ENCODE assay signal across 19 cellular contexts in genomic region chr12:31974673-31975072, GRCh38.
"Had no signal": no experiment of that assay in that cellular context is flagged by ENCODE, and none has a peak within 500 bp of the region (broad histone marks: within the 10 kb centered on the region; RNA-seq: fewer than 3 reads in every experiment).

No MANE protein-coding gene starts in this region.

- H3K27ac Mint-ChIP-seq: stimulated activated effector memory CD8-positive, alpha-beta T cell treated with anti-CD3 and anti-CD28 coated beads, Interleukin-12 subunit alpha, Interleukin-12 subunit beta, amount 100 ng/mL, for 72 hours; type B pancreatic cell had no signal

- H3K36me3 ChIP-seq: uterus had no signal

- H3K4me1 Mint-ChIP-seq: neural crest cell had no signal

- ATAC-seq: esophagus mucosa; heart left ventricle; naive thymus-derived CD4-positive, alpha-beta T cell; right cardiac atrium; stimulated activated effector memory CD8-positive, alpha-beta T cell treated with anti-CD3 and anti-CD28 coated beads, Interleukin-12 subunit alpha, Interleukin-12 subunit beta, amount 100 ng/mL, for 72 hours; stimulated activated naive CD8-positive, alpha-beta T cell treated with anti-CD3 and anti-CD28 coated beads, Interleukin-15, Interleukin-2, amounts not matched to agents 100 U/mL and 50 U/mL, for 24 hours had no signal

- H3K4me1 ChIP-seq: suprapubic skin, thyroid gland, uterus had no signal

- H3K4me3 Mint-ChIP-seq: neural crest cell; stimulated activated effector memory CD8-positive, alpha-beta T cell treated with anti-CD3 and anti-CD28 coated beads, Interleukin-12 subunit alpha, Interleukin-12 subunit beta, amount 100 ng/mL, for 72 hours; type B pancreatic cell had no signal

- DNase-seq: effector CD4-positive, alpha-beta T cell; heart left ventricle; hippocampal formation; kidney glomerular epithelial cell; naive thymus-derived CD4-positive, alpha-beta T cell; nucleus accumbens; ovary; right cardiac atrium; stimulated activated CD4-positive, alpha-beta T cell treated with anti-CD3 and anti-CD28 coated beads, Interleukin-4, amount 100 ng/mL, for 1 hour; stimulated activated CD8-positive, alpha-beta memory T cell treated with anti-CD3 and anti-CD28 coated beads, Interleukin-4, amount 100 ng/mL, for 48 hours; stimulated activated naive CD8-positive, alpha-beta T cell treated with anti-CD3 and anti-CD28 coated beads, Interleukin-15, Interleukin-2, amounts not matched to agents 100 U/mL and 50 U/mL, for 24 hours; thyroid gland; uterus had no signal

- H3K27me3 ChIP-seq: heart left ventricle, ovary, suprapubic skin, thyroid gland, uterus had no signal

- H3K9me3 ChIP-seq: thyroid gland had no signal

- H3K27ac ChIP-seq: coronary artery, heart left ventricle, ovary, suprapubic skin, thyroid gland, uterus had no signal

- H3K27me3 Mint-ChIP-seq: naive thymus-derived CD4-positive, alpha-beta T cell; type B pancreatic cell had no signal

- H3K4me3 ChIP-seq: coronary artery, heart left ventricle, ovary, suprapubic skin, thyroid gland, uterus had no signal
